In genomic region chr14:21251215-21251614, GRCh38 we compare ENCODE assay signal across 21 cellular contexts. TPM values are rescaled to one million over a fixed set of nuclear protein-coding genes. Genes with fewer than 3 reads are reported as not detected.
"Had no signal": no experiment of that assay in that cellular context is flagged by ENCODE, and none has a peak within 500 bp of the region (broad histone marks: within the 10 kb centered on the region; RNA-seq: fewer than 3 reads in every experiment).

No MANE protein-coding gene starts in this region.

- H3K27ac ChIP-seq: brain microvascular endothelial cell, coronary artery, prostate gland had no signal

- H3K4me3 Mint-ChIP-seq: activated CD4-positive, alpha-beta T cell treated with anti-CD3 and anti-CD28 coated beads for 36 hours; activated CD8-positive, alpha-beta memory T cell treated with anti-CD3 and anti-CD28 coated beads, Interleukin-2, amount 10 ng/mL, durations not matched to agents 7 days and 5 days; neural crest cell had no signal

- DNase-seq: activated CD4-positive, alpha-beta T cell treated with anti-CD3 and anti-CD28 coated beads for 36 hours; activated CD4-positive, alpha-beta T cell treated with anti-CD3 and anti-CD28 coated beads, Interleukin-2, amount 50 U/mL, for 48 hours; activated CD8-positive, alpha-beta memory T cell treated with anti-CD3 and anti-CD28 coated beads, Interleukin-2, amount 10 ng/mL, durations not matched to agents 7 days and 5 days; anterior cingulate cortex; brain microvascular endothelial cell; erythroblast; foreskin melanocyte; glutamatergic neuron; hippocampal formation; kidney; right cardiac atrium; stimulated activated CD4-positive, alpha-beta T cell treated with anti-CD3 and anti-CD28 coated beads, Interleukin-2, amount 100 ng/mL, for 48 hours; SW 1271 had no signal

- H3K9me3 Mint-ChIP-seq: neural crest cell had no signal

- H3K27me3 ChIP-seq: brain microvascular endothelial cell had no signal

- H3K4me3 ChIP-seq: coronary artery, prostate gland, skin epidermis had no signal

- FAIRE-seq: endometrium, kidney had no signal

- H3K9me3 ChIP-seq: prostate gland had no signal

- ATAC-seq: activated CD4-positive, alpha-beta T cell treated with anti-CD3 and anti-CD28 coated beads for 36 hours; activated CD8-positive, alpha-beta memory T cell treated with anti-CD3 and anti-CD28 coated beads, Interleukin-2, amount 10 ng/mL, durations not matched to agents 7 days and 5 days; left lobe of liver; right cardiac atrium had no signal

- H3K27me3 Mint-ChIP-seq: activated CD4-positive, alpha-beta T cell treated with anti-CD3 and anti-CD28 coated beads for 36 hours; activated CD8-positive, alpha-beta memory T cell treated with anti-CD3 and anti-CD28 coated beads, Interleukin-2, amount 10 ng/mL, durations not matched to agents 7 days and 5 days had no signal

RNA-seq across cellular contexts. Expression of gene RPGRIP1, which starts 28.7 kb away (rescaled TPM):
- total RNA-seq: activated CD8-positive, alpha-beta memory T cell treated with anti-CD3 and anti-CD28 coated beads, Interleukin-2, amount 10 ng/mL, durations not matched to agents 7 days and 5 days; myocyte; neural crest cell; T-helper 2 cell treated with Interferon-gamma antibody and Interleukin-4, amounts not matched to agents 100 ng/mL and 5 ng/mL, for 36 hours had no signal
